2 cellular contexts compared by ENCODE assay signal in genomic region chr7:98217623-98218582, GRCh38.
TF ChIP-seq lines count a peak whose summit lies in the region.

No MANE protein-coding gene starts in this region.

TF ChIP-seq in WTC11, 78 proteins besides CTCF, POLR2A, EP300 and RAD21:
- no peak for TF ChIP-seq NR3C1 (CRISPR knock-in tag; conservative IDR thresholded peaks at IDR 0.05; ENCODE audit: low read depth)
- no peak for TF ChIP-seq ELF4 (CRISPR knock-in tag; IDR thresholded peaks at IDR 0.05; ENCODE audit: low read depth)

TF ChIP-seq in HepG2, 621 proteins besides CTCF, POLR2A, EP300 and RAD21:
- TF ChIP-seq KDM5B (CRISPR knock-in tag; IDR thresholded peaks at IDR 0.05; ENCODE audit: borderline replicate concordance) (0 out of 2 replicates have a peak, but pooled peaks have one; percentile 33), MZF1 (CRISPR knock-in tag; IDR thresholded peaks at IDR 0.05; ENCODE audit: borderline replicate concordance) (no peak), SP5 (CRISPR knock-in tag; IDR thresholded peaks at IDR 0.05; ENCODE audit: borderline replicate concordance, low read depth) (peak; percentile 23; the same call in 1 of the 2 replicates), ZBTB40 (IDR thresholded peaks at IDR 0.05) (no peak), ZBTB40 (CRISPR knock-in tag; IDR thresholded peaks at IDR 0.05) (no peak), ZSCAN31 (CRISPR knock-in tag; IDR thresholded peaks at IDR 0.05; ENCODE audit: low read depth) (no peak), ARID2 (CRISPR knock-in tag; IDR thresholded peaks at IDR 0.05; ENCODE audit: borderline replicate concordance) (no peak), ZNF687 (CRISPR knock-in tag; IDR thresholded peaks at IDR 0.05) (peak; percentile 25; the same call in 1 of the 2 replicates), ZSCAN21 (CRISPR knock-in tag; IDR thresholded peaks at IDR 0.05; ENCODE audit: borderline replicate concordance) (0 out of 2 replicates have a peak, but pooled peaks have one; percentile 24), TGIF2 (CRISPR knock-in tag; IDR thresholded peaks at IDR 0.05) (no peak), PHF5A (CRISPR knock-in tag; IDR thresholded peaks at IDR 0.05; ENCODE audit: low read depth, unreplicated experiment) (no peak), SIX1 (CRISPR knock-in tag; IDR thresholded peaks at IDR 0.05; ENCODE audit: borderline replicate concordance) (0 out of 2 replicates have a peak, but pooled peaks have one; percentile 35), ARID5B (CRISPR knock-in tag; IDR thresholded peaks at IDR 0.05) (no peak)
TF ChIP-seq in HepG2: peak in this region for 5.
